Comparison of ENCODE assay signal across 8 cellular contexts in genomic region chr1:65002156-65002507, GRCh38. TPM values are rescaled to one million over a fixed set of nuclear protein-coding genes. Genes with fewer than 3 reads are reported as not detected.
DNase-seq lines count a peak whose midpoint lies in the region; ATAC-seq, FAIRE-seq and TF ChIP-seq lines count a peak whose summit lies in the region.

No MANE protein-coding gene starts in this region.

- H3K27ac ChIP-seq in kidney (ENCODE audit: low read depth in 2 of 2, low read length in 2 of 2) (peak overlapping the region; percentile 69 to 79), thoracic aorta (peak overlapping the region; percentile 95 to 97)

- H3K9me3 ChIP-seq in kidney (ENCODE audit: control insufficient read depth in 1 of 2, low read length in 2 of 2), result no peaks in the 10 kb centered on the region
- H3K9me3 ChIP-seq in thoracic aorta, result no peaks in the 10 kb centered on the region

- peaks cover 14% of the 10 kb centered on the region for H3K9me3 Mint-ChIP-seq in activated CD4-positive, alpha-beta T cell treated with anti-CD3 and anti-CD28 coated beads, Interleukin-2, amount 10 ng/mL, durations not matched to agents 7 days and 5 days
- peaks cover 10% of the 10 kb centered on the region for H3K9me3 Mint-ChIP-seq in activated naive CD8-positive, alpha-beta T cell treated with anti-CD3 and anti-CD28 coated beads, Interleukin-2, amount 50 U/mL, for 24 hours

- H3K27me3 ChIP-seq in thoracic aorta (replicated peaks; ENCODE audit: insufficient read depth), result no peaks in the 10 kb centered on the region

- H3K4me3 ChIP-seq in kidney (ENCODE audit: low read length in 2 of 2) (peak overlapping the region; percentile 72 to 73), thoracic aorta (peak overlapping the region; percentile 76)

- DNase-seq in activated CD4-positive, alpha-beta T cell treated with anti-CD3 and anti-CD28 coated beads, Interleukin-2, amount 10 ng/mL, durations not matched to agents 7 days and 5 days, result no peak
- DNase-seq in activated CD4-positive, alpha-beta T cell treated with anti-CD3 and anti-CD28 coated beads for 4 hours, result no peak
- DNase-seq in activated naive CD8-positive, alpha-beta T cell treated with anti-CD3 and anti-CD28 coated beads, Interleukin-2, amount 50 U/mL, for 24 hours, result peak; percentile 17
- DNase-seq in kidney (no peak), thoracic aorta (ENCODE audit: low spot score) (no peak), GF-D8 (lab: John Stamatoyannopoulos, UW) (no peak), SIG-M5 treated with dmso at 0.1 percent for 504 hours (lab: John Stamatoyannopoulos, UW; ENCODE audit: unreplicated experiment) (no peak)
- no peak for DNase-seq in activated effector memory CD4-positive, alpha-beta T cell treated with Interleukin-2 at 50 U/mL for 16 hours

- H3K36me3 Mint-ChIP-seq in activated CD4-positive, alpha-beta T cell treated with anti-CD3 and anti-CD28 coated beads, Interleukin-2, amount 10 ng/mL, durations not matched to agents 7 days and 5 days (ENCODE audit: low read depth), result peaks cover 8% of the 10 kb centered on the region
- peaks cover 4% of the 10 kb centered on the region for H3K36me3 Mint-ChIP-seq in activated naive CD8-positive, alpha-beta T cell treated with anti-CD3 and anti-CD28 coated beads, Interleukin-2, amount 50 U/mL, for 24 hours (ENCODE audit: low read depth)

- peaks cover 28% of the 10 kb centered on the region for H3K27me3 Mint-ChIP-seq in activated CD4-positive, alpha-beta T cell treated with anti-CD3 and anti-CD28 coated beads, Interleukin-2, amount 10 ng/mL, durations not matched to agents 7 days and 5 days
- H3K27me3 Mint-ChIP-seq in activated naive CD8-positive, alpha-beta T cell treated with anti-CD3 and anti-CD28 coated beads, Interleukin-2, amount 50 U/mL, for 24 hours, result no peaks in the 10 kb centered on the region

- peaks cover 33% of the 10 kb centered on the region for H3K4me1 Mint-ChIP-seq in activated CD4-positive, alpha-beta T cell treated with anti-CD3 and anti-CD28 coated beads, Interleukin-2, amount 10 ng/mL, durations not matched to agents 7 days and 5 days
- peaks cover 39% of the 10 kb centered on the region for H3K4me1 Mint-ChIP-seq in activated naive CD8-positive, alpha-beta T cell treated with anti-CD3 and anti-CD28 coated beads, Interleukin-2, amount 50 U/mL, for 24 hours

- H3K4me1 ChIP-seq in kidney (ENCODE audit: control insufficient read depth in 1 of 2, insufficient read depth in 1 of 2, low read depth in 1 of 2, low read length in 2 of 2) (peaks cover 4 to 10% of the 10 kb centered on the region in 2 donors), thoracic aorta (ENCODE audit: control insufficient read depth in 1 of 2, low read depth in 2 of 2) (peaks cover 10 to 23% of the 10 kb centered on the region in 2 donors)

- H3K36me3 ChIP-seq in kidney (ENCODE audit: control insufficient read depth in 1 of 2, insufficient read depth in 2 of 2, low read length in 2 of 2) (no peaks in the 10 kb centered on the region), thoracic aorta (no peaks in the 10 kb centered on the region)

- FAIRE-seq in kidney (lab: Jason Lieb, UNC), result no peak

- H3K27ac Mint-ChIP-seq in activated CD4-positive, alpha-beta T cell treated with anti-CD3 and anti-CD28 coated beads, Interleukin-2, amount 10 ng/mL, durations not matched to agents 7 days and 5 days, result peak overlapping the region; percentile 52
- H3K27ac Mint-ChIP-seq in activated naive CD8-positive, alpha-beta T cell treated with anti-CD3 and anti-CD28 coated beads, Interleukin-2, amount 50 U/mL, for 24 hours, result peak overlapping the region; percentile 39

- TF ChIP-seq CTCF in kidney (IDR thresholded peaks at IDR 0.05; ENCODE audit: borderline replicate concordance, extremely low read depth, insufficient read depth) (no peak), thoracic aorta (IDR thresholded peaks at IDR 0.05) (no peak)

- CTCF ChIA-PET in activated CD4-positive, alpha-beta T cell treated with anti-CD3 and anti-CD28 coated beads, Interleukin-2, amount 10 ng/mL, durations not matched to agents 7 days and 5 days (lab: Charles Lee), result interaction anchor here (1.8 to 4.8 kb wide), 3 partner anchors 10 to 39 kb away, joined by 3 to 22 read pairs (median 5); no protein-coding TSS in a partner anchor

- peak overlapping the region; percentile 72 to 78 for H3K9ac ChIP-seq in kidney (ENCODE audit: low read length in 2 of 2)

- intact Hi-C loops in kidney (cut with DNase I), result no loop called here

- POLR2A ChIA-PET in activated CD4-positive, alpha-beta T cell treated with anti-CD3 and anti-CD28 coated beads, Interleukin-2, amount 10 ng/mL, durations not matched to agents 7 days and 5 days (lab: Charles Lee), result interaction anchor here (0.9 kb wide), 1 partner anchor 35 kb away, joined by 4 read pairs; the partner anchor contains the start of gene JAK1

- peak overlapping the region; percentile 66 for H3K4me3 Mint-ChIP-seq in activated CD4-positive, alpha-beta T cell treated with anti-CD3 and anti-CD28 coated beads, Interleukin-2, amount 10 ng/mL, durations not matched to agents 7 days and 5 days
- peak overlapping the region; percentile 72 for H3K4me3 Mint-ChIP-seq in activated naive CD8-positive, alpha-beta T cell treated with anti-CD3 and anti-CD28 coated beads, Interleukin-2, amount 50 U/mL, for 24 hours

- no peak for ATAC-seq in activated naive CD8-positive, alpha-beta T cell treated with anti-CD3 and anti-CD28 coated beads, Interleukin-2, amount 50 U/mL, for 24 hours
- no peak for ATAC-seq in thoracic aorta (ENCODE audit: insufficient number of reproducible peaks, low FRiP score, low read depth)

RNA-seq across cellular contexts. Expression of gene JAK1, which starts 35.8 kb away (rescaled TPM):
- 100 to 1,000 TPM; 198 to 212 TPM for total RNA-seq in activated CD4-positive, alpha-beta T cell treated with anti-CD3 and anti-CD28 coated beads, Interleukin-2, amount 10 ng/mL, durations not matched to agents 7 days and 5 days
- total RNA-seq in kidney (173 TPM), thoracic aorta (100 to 1,000 TPM; 113 to 115 TPM)
- 33.6 TPM for polyA plus RNA-seq in kidney (ENCODE audit: insufficient read depth, low read depth, low replicate concordance)
